In the genomic region with DNA sequence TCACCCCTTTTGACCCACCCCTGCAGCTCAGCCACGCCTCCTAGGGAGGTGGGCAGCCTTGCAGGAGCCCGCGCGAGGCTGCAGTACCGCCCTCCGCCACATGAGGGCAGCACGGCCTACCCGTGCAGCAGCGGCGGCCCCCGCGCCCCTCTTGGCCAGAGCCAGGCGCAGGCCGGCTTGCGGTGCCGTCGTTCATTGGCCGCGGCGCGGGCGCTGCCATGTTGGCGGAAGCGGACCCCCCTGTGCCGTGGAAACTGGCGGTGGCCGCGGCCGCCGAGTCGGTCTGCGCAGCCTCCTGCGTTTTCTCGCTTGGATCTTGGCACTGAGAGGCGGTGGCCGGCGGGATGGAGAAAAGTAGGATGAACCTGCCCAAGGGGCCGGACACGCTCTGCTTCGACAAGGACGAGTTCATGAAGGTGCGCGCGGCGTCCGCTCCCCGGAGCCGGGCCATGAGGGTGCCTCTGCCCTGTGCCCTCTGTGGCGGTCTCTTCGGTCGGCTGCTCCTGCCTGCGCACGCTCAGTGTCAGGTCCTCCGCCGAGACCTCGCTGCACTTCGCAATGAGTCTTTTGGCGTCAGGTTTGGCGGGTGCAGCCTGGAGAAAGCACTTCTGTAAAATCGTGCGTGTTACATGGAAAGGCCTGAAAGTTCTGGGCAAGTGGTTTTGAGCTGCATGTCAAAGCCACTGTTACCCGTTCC, we compare ENCODE assay signal across 8 cellular contexts. TPM values are rescaled to one million over a fixed set of nuclear protein-coding genes. Genes with fewer than 3 reads are reported as not detected.
DNase-seq lines count a peak whose midpoint lies in the region; ATAC-seq and TF ChIP-seq lines count a peak whose summit lies in the region.

A gene with protein sequence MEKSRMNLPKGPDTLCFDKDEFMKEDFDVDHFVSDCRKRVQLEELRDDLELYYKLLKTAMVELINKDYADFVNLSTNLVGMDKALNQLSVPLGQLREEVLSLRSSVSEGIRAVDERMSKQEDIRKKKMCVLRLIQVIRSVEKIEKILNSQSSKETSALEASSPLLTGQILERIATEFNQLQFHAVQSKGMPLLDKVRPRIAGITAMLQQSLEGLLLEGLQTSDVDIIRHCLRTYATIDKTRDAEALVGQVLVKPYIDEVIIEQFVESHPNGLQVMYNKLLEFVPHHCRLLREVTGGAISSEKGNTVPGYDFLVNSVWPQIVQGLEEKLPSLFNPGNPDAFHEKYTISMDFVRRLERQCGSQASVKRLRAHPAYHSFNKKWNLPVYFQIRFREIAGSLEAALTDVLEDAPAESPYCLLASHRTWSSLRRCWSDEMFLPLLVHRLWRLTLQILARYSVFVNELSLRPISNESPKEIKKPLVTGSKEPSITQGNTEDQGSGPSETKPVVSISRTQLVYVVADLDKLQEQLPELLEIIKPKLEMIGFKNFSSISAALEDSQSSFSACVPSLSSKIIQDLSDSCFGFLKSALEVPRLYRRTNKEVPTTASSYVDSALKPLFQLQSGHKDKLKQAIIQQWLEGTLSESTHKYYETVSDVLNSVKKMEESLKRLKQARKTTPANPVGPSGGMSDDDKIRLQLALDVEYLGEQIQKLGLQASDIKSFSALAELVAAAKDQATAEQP (plus strand): TSS at position 219 of the 697 bp plus-strand sequence. CDS start 126 bp downstream, at position 345.

- peak within 1 kb of the TSS; percentile 63 for H3K4me3 ChIP-seq in cardiac muscle cell

- H3K36me3 Mint-ChIP-seq in activated naive CD8-positive, alpha-beta T cell treated with anti-CD3 and anti-CD28 coated beads, Interleukin-2, amount 50 U/mL, for 24 hours (ENCODE audit: low read depth), result peaks cover 15% of the 10 kb centered on the region
- peaks cover 10% of the 10 kb centered on the region for H3K36me3 Mint-ChIP-seq in type B pancreatic cell

- no peaks in the 10 kb centered on the region for H3K9me3 Mint-ChIP-seq in activated naive CD8-positive, alpha-beta T cell treated with anti-CD3 and anti-CD28 coated beads, Interleukin-2, amount 50 U/mL, for 24 hours
- H3K9me3 Mint-ChIP-seq in type B pancreatic cell, result peaks cover 4% of the 10 kb centered on the region

- peak within 1 kb of the TSS; percentile 65 for H3K27ac ChIP-seq in cardiac muscle cell

- peaks cover 15% of the 10 kb centered on the region for H3K27me3 Mint-ChIP-seq in activated naive CD8-positive, alpha-beta T cell treated with anti-CD3 and anti-CD28 coated beads, Interleukin-2, amount 50 U/mL, for 24 hours
- peaks cover 4% of the 10 kb centered on the region for H3K27me3 Mint-ChIP-seq in type B pancreatic cell

- peak; percentile 96 for ATAC-seq in HG02678 (IDR thresholded peaks at IDR 0.05; ENCODE audit: unreplicated experiment)
- peak; percentile 90 for ATAC-seq in activated naive CD8-positive, alpha-beta T cell treated with anti-CD3 and anti-CD28 coated beads, Interleukin-2, amount 50 U/mL, for 24 hours

- no peaks in the 10 kb centered on the region for H3K36me3 ChIP-seq in cardiac muscle cell

- H3K4me1 Mint-ChIP-seq in activated naive CD8-positive, alpha-beta T cell treated with anti-CD3 and anti-CD28 coated beads, Interleukin-2, amount 50 U/mL, for 24 hours, result peaks cover 66% of the 10 kb centered on the region
- H3K4me1 Mint-ChIP-seq in type B pancreatic cell (ENCODE audit: unreplicated experiment), result peaks cover 25% of the 10 kb centered on the region

- H3K27ac Mint-ChIP-seq in activated naive CD8-positive, alpha-beta T cell treated with anti-CD3 and anti-CD28 coated beads, Interleukin-2, amount 50 U/mL, for 24 hours, result peak within 1 kb of the TSS; percentile 91
- peak within 1 kb of the TSS; percentile 93 for H3K27ac Mint-ChIP-seq in type B pancreatic cell

- no peaks in the 10 kb centered on the region for H3K27me3 ChIP-seq in cardiac muscle cell

- TF ChIP-seq CTCF in GM12873 (IDR thresholded peaks at IDR 0.05; ENCODE audit: insufficient read depth, low read depth, low read length, missing control alignments) (peak; percentile 97), cardiac muscle cell (IDR thresholded peaks at IDR 0.05; ENCODE audit: low read depth, low read length) (peak; percentile 98), type B pancreatic cell (conservative IDR thresholded peaks at IDR 0.05) (peak; percentile 100)

- H3K4me1 ChIP-seq in cardiac muscle cell (ENCODE audit: low read depth), result peaks cover 16% of the 10 kb centered on the region

- peak within 1 kb of the TSS; percentile 99 for H3K4me3 Mint-ChIP-seq in activated naive CD8-positive, alpha-beta T cell treated with anti-CD3 and anti-CD28 coated beads, Interleukin-2, amount 50 U/mL, for 24 hours
- H3K4me3 Mint-ChIP-seq in type B pancreatic cell, result peak within 1 kb of the TSS; percentile 99

- H3K9me3 ChIP-seq in cardiac muscle cell (ENCODE audit: low read depth), result no peaks in the 10 kb centered on the region

- DNase-seq in NCI-H1105 treated with DMSO at 0.1 percent for 48 hours (lab: John Stamatoyannopoulos, UW), result peak; percentile 80
- DNase-seq in SW 1271 (lab: John Stamatoyannopoulos, UW), result peak; percentile 30 to 72
- DNase-seq in activated naive CD8-positive, alpha-beta T cell treated with anti-CD3 and anti-CD28 coated beads, Interleukin-2, amount 50 U/mL, for 24 hours, result peak; percentile 100
- peak; percentile 96 to 97 for DNase-seq in cardiac muscle cell (ENCODE audit: low read depth in 1 of 2, low spot score in 1 of 2)
- peak; percentile 90 for DNase-seq in pons (ENCODE audit: low spot score)
- peak; percentile 99 for DNase-seq in type B pancreatic cell (ENCODE audit: extremely low spot score, unreplicated experiment)

RNA-seq across cellular contexts. Expression of the gene that starts here (rescaled TPM):
- total RNA-seq in cardiac muscle cell (23.2 and 25.7 TPM in 2 replicates), type B pancreatic cell (ENCODE audit: low replicate concordance) (34.0 and 37.9 TPM in 2 replicates)
- polyA plus RNA-seq in cardiac muscle cell, result 27.4 and 28.7 TPM in 2 replicates

Comparison
In these comparisons a context has a peak if more than half of its experiments do, and no peak if none do; other contexts are left out.
1. Peak in every context shown above with its lines: DNase-seq, ATAC-seq, H3K4me3 ChIP-seq and H3K27ac ChIP-seq.